Comparison of ENCODE assay signal across 1 cellular context in genomic region chr4:1872918-1873269, GRCh38.
TF ChIP-seq lines count a peak whose summit lies in the region.

No MANE protein-coding gene starts in this region.

TF ChIP-seq in GM12878, 131 proteins besides CTCF, POLR2A, EP300 and RAD21 (continued from another document):
- TF ChIP-seq ZBTB4 (CRISPR knock-in tag; IDR thresholded peaks at IDR 0.05) (no peak), NR2F1 (conservative IDR thresholded peaks at IDR 0.05) (no peak), ATF7 (IDR thresholded peaks at IDR 0.05; ENCODE audit: low read depth) (no peak), FOXM1 (IDR thresholded peaks at IDR 0.05; ENCODE audit: low read depth, low read length) (no peak), RCOR1 (conservative IDR thresholded peaks at IDR 0.05; ENCODE audit: low read depth, low read length) (no peak), NFIC (IDR thresholded peaks at IDR 0.05; ENCODE audit: low read depth, low read length) (0 out of 2 replicates have a peak, but pooled peaks have one; percentile 40), CREB1 (IDR thresholded peaks at IDR 0.05; ENCODE audit: low read depth) (no peak), IRF4 (IDR thresholded peaks at IDR 0.05; ENCODE audit: low read depth, low read length) (0 out of 2 replicates have a peak, but pooled peaks have one; percentile 33), STAT1 (conservative IDR thresholded peaks at IDR 0.05) (no peak), NFXL1 (IDR thresholded peaks at IDR 0.05; ENCODE audit: borderline replicate concordance) (no peak), E4F1 (IDR thresholded peaks at IDR 0.05; ENCODE audit: borderline replicate concordance, partially characterized antibody) (no peak), MAX (IDR thresholded peaks at IDR 0.05; ENCODE audit: low read depth, low read length) (no peak), YY1 (IDR thresholded peaks at IDR 0.05; ENCODE audit: low read depth, low read length) (peak; percentile 60), RFX5 (IDR thresholded peaks at IDR 0.05; ENCODE audit: low read depth, low read length) (no peak), BHLHE40 (IDR thresholded peaks at IDR 0.05; ENCODE audit: borderline replicate concordance in 1 of 2, low read depth in 2 of 2, low read length in 1 of 2) (0 out of 4 replicates have a peak, but pooled peaks of 1 of the 2 experiments have one; percentile 22), ATF2 (IDR thresholded peaks at IDR 0.05; ENCODE audit: low read length) (no peak), MEF2A (IDR thresholded peaks at IDR 0.05; ENCODE audit: insufficient read depth, low read depth, low read length) (no peak), USF1 (IDR thresholded peaks at IDR 0.05; ENCODE audit: borderline replicate concordance, extremely low read length, insufficient read depth, low read depth, low read length) (no peak), POU2F2 (IDR thresholded peaks at IDR 0.05; ENCODE audit: borderline replicate concordance, low read depth, low read length) (0 out of 3 replicates have a peak, but pooled peaks have one; percentile 52), EZH2 (IDR thresholded peaks at IDR 0.05; ENCODE audit: borderline replicate concordance, control insufficient read depth, low read depth, low read length) (no peak), RELB (IDR thresholded peaks at IDR 0.05; ENCODE audit: low read depth) (no peak), RUNX3 (IDR thresholded peaks at IDR 0.05; ENCODE audit: low read length) (peak; percentile 16; the same call in 1 of the 2 replicates), MXI1 (IDR thresholded peaks at IDR 0.05; ENCODE audit: low read depth, low read length) (0 out of 2 replicates have a peak, but pooled peaks have one; percentile 20), CBFB (IDR thresholded peaks at IDR 0.05; ENCODE audit: low read depth) (peak; percentile 33; the same call in 1 of the 2 replicates), FOS (IDR thresholded peaks at IDR 0.05; ENCODE audit: borderline replicate concordance, extremely low read depth, insufficient read length) (no peak), MTA2 (IDR thresholded peaks at IDR 0.05; ENCODE audit: low read depth) (no peak), NR2C2 (IDR thresholded peaks at IDR 0.05; ENCODE audit: borderline replicate concordance, control insufficient read depth, insufficient read length, low read depth) (no peak), PKNOX1 (IDR thresholded peaks at IDR 0.05) (no peak), SMAD5 (IDR thresholded peaks at IDR 0.05; ENCODE audit: low read depth) (0 out of 2 replicates have a peak, but pooled peaks have one; percentile 39), SREBF2 (IDR thresholded peaks at IDR 0.05; ENCODE audit: low read length) (no peak), EGR1 (IDR thresholded peaks at IDR 0.05; ENCODE audit: borderline replicate concordance in 1 of 2, low read depth in 2 of 2, low read length in 2 of 2) (no peak), SMC3 (IDR thresholded peaks at IDR 0.05; ENCODE audit: borderline replicate concordance, low read length) (no peak), ZBED1 (IDR thresholded peaks at IDR 0.05; ENCODE audit: borderline replicate concordance) (no peak), ETV6 (conservative IDR thresholded peaks at IDR 0.05 in 1 of 2, IDR thresholded peaks at IDR 0.05 in 1 of 2; ENCODE audit: borderline replicate concordance in 1 of 2, low read depth in 1 of 2) (peak in 1 of 2 experiments; percentile 39; a peak in 1 of 4 replicates), DPF2 (IDR thresholded peaks at IDR 0.05) (no peak), TCF12 (IDR thresholded peaks at IDR 0.05; ENCODE audit: low read depth, low read length) (no peak), POLR2AphosphoS5 (IDR thresholded peaks at IDR 0.05; ENCODE audit: low read length) (peak; percentile 75), ZSCAN29 (IDR thresholded peaks at IDR 0.05) (no peak), GATAD2B (conservative IDR thresholded peaks at IDR 0.05; ENCODE audit: low read depth) (no peak), SUZ12 (IDR thresholded peaks at IDR 0.05; ENCODE audit: unreplicated experiment) (no peak)
TF ChIP-seq in GM12878: peak in this region for 12.
